In the genomic region with DNA sequence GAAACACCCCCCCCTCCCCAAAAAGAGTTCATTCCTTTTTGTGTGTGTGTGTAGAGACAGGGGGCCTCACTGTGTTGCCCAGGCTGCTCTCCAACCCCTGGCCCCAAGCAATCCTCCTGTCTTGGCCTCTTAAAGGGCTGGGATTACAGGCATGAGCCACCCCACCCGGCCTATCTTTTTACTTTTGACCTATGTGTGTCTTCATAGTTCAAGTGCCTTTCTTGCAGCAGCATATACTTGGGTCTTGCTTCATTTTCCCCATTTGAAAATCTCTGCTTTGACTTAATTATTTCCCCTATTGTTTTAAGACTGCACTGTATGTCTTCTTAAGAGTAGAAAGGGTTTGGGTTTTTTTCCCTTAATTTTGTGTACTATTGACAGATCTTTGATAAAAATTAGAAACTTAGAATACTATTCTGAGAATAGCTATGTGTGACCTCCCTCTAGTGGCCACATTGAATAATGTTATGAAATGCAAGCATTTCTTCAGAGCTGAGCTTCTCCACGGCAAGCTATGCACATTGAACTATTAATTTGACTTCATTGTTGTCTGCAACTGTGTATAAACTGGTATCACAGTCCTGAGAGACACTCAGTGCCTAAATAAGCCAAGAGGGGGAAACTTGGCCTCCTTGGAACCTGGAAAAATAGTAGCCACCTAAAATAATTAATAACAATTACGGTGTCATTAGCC, we compare ENCODE assay signal across 8 cellular contexts. TPM values are rescaled to one million over a fixed set of nuclear protein-coding genes. Genes with fewer than 3 reads are reported as not detected.
DNase-seq lines count a peak whose midpoint lies in the region; ATAC-seq and TF ChIP-seq lines count a peak whose summit lies in the region.

No MANE protein-coding gene starts in this region.

- peak; percentile 56 for TF ChIP-seq CTCF in kidney epithelial cell (IDR thresholded peaks at IDR 0.05; ENCODE audit: insufficient read depth, low read length, poor library complexity, severe bottlenecking)
- peak; percentile 67 to 77 (median 73) for TF ChIP-seq CTCF in tibial nerve (IDR thresholded peaks at IDR 0.05)

- no peak overlapping the region for H3K4me3 ChIP-seq in kidney epithelial cell (ENCODE audit: low read depth, low read length)
- H3K4me3 ChIP-seq in tibial nerve = no peak overlapping the region

- no peaks in the 10 kb centered on the region for H3K9me3 ChIP-seq in tibial nerve

- intact Hi-C loops in Right ventricle myocardium inferior (cut with DNase I) (loop anchor here (1.0 to 2.0 kb wide), 2 partner anchors 38 to 94 kb away; no protein-coding TSS in a partner anchor), cardiac septum (cut with DNase I) (loop anchor here (1.0 to 10.0 kb wide), 3 partner anchors 37 to 390 kb away; no protein-coding TSS in a partner anchor)

- no peak overlapping the region for H3K27ac ChIP-seq in tibial nerve

- no peak for TF ChIP-seq EP300 in tibial nerve (IDR thresholded peaks at IDR 0.05)

- ATAC-seq in Right ventricle myocardium inferior (peak; percentile 42), HG02852 (IDR thresholded peaks at IDR 0.05; ENCODE audit: unreplicated experiment) (peak; percentile 66), HG02840 (IDR thresholded peaks at IDR 0.05; ENCODE audit: low FRiP score, unreplicated experiment) (no peak)

- in situ Hi-C loops in T47D (cut with HindIII; ENCODE audit: low pct_unique_long_range_greater_than_20kb, low sequenced_read_pairs) = no loop called here

- H3K36me3 ChIP-seq in kidney epithelial cell (ENCODE audit: control insufficient read depth, insufficient read depth, low read length) (no peaks in the 10 kb centered on the region), tibial nerve (no peaks in the 10 kb centered on the region)

- H3K4me1 ChIP-seq in tibial nerve = no peaks in the 10 kb centered on the region

- WGBS in tibial nerve, 2 donors = 36% methylated on average over 3 of the region's 3 CpGs

- no peak for DNase-seq in Right ventricle myocardium inferior (ENCODE audit: missing footprints)
- no peak for DNase-seq in cardiac septum (ENCODE audit: low spot score)
- peak; percentile 40 for DNase-seq in NCI-H69 (lab: John Stamatoyannopoulos, UW)
- peak; percentile 57 to 64 for DNase-seq in T47D (ENCODE audit: low read depth in 1 of 2, low spot score in 1 of 2)
- no peak for DNase-seq in kidney epithelial cell (ENCODE audit: low read depth)
- DNase-seq in tibial nerve (ENCODE audit: low spot score in 2 of 2) = no peak

- H3K27me3 ChIP-seq in kidney epithelial cell (ENCODE audit: control insufficient read depth, insufficient read depth, low read length) (no peaks in the 10 kb centered on the region), tibial nerve (no peaks in the 10 kb centered on the region)

- no peak for TF ChIP-seq POLR2A in tibial nerve (IDR thresholded peaks at IDR 0.05)

RNA-seq across cellular contexts. Expression of gene SLC25A4, which starts 8.7 kb away (rescaled TPM):
- total RNA-seq in Right ventricle myocardium inferior (2,233 TPM), cardiac septum (1,443 TPM), kidney epithelial cell (30.2 and 31.2 TPM in 2 replicates), tibial nerve (10 to 100 TPM; 15.5 to 41.1 (median 24.0) TPM)

Comparison
In these comparisons a context has a peak if more than half of its experiments do, and no peak if none do; other contexts are left out.
1. DNase-seq: peak in NCI-H69 (single experiment) and T47D (2 of 2); none in Right ventricle myocardium inferior (single experiment), cardiac septum (single experiment), kidney epithelial cell (single experiment) and tibial nerve (0 of 2).
2. RNA of gene SLC25A4, which starts 8.7 kb away (total RNA-seq): 2,233 TPM in Right ventricle myocardium inferior (single experiment) and 1,443 TPM in cardiac septum (single experiment); 30.2 to 31.2 TPM in kidney epithelial cell and 15.5 to 41.1 TPM in tibial nerve; every median in the first group is over 10 times any median in the second.